Comparison of ENCODE assay signal across 1 cellular context in genomic region chr17:50684612-50685333, GRCh38.
A peak's percentile ranks its signal among the peaks of the same experiment; 100 is the strongest.
TF ChIP-seq lines count a peak whose summit lies in the region.

No MANE protein-coding gene starts in this region.

TF ChIP-seq in HepG2, 621 proteins besides CTCF, POLR2A, EP300 and RAD21 (continued from another document and continues in another):
- no peak for TF ChIP-seq RAD51 (IDR thresholded peaks at IDR 0.05; ENCODE audit: borderline replicate concordance)
- TF ChIP-seq ZNF446 (CRISPR knock-in tag; IDR thresholded peaks at IDR 0.05), result peak; percentile 72; the same call in 1 of the 2 replicates
- no peak for TF ChIP-seq ZNF253 (CRISPR knock-in tag; IDR thresholded peaks at IDR 0.05; ENCODE audit: borderline replicate concordance)
- TF ChIP-seq HOXD1 (CRISPR knock-in tag; IDR thresholded peaks at IDR 0.05), result peak; percentile 70; the same call in 1 of the 2 replicates
- peak; percentile 93 for TF ChIP-seq NR2C2 (CRISPR knock-in tag; IDR thresholded peaks at IDR 0.05; ENCODE audit: borderline replicate concordance)
- peak; percentile 91 for TF ChIP-seq CBX1 (IDR thresholded peaks at IDR 0.05; ENCODE audit: low read depth)
- peak; percentile 68 for TF ChIP-seq TEF (CRISPR knock-in tag; IDR thresholded peaks at IDR 0.05)
- TF ChIP-seq ARID4A (CRISPR knock-in tag; IDR thresholded peaks at IDR 0.05; ENCODE audit: borderline replicate concordance), result peak; percentile 88; the same call in 1 of the 2 replicates
- peak; percentile 97 for TF ChIP-seq DPF2 (CRISPR knock-in tag; IDR thresholded peaks at IDR 0.05; ENCODE audit: borderline replicate concordance, low read depth)
- TF ChIP-seq ZNF740 (CRISPR knock-in tag; IDR thresholded peaks at IDR 0.05), result no peak
- peak; percentile 92; the same call in 1 of the 2 replicates for TF ChIP-seq ZNF354B (CRISPR knock-in tag; IDR thresholded peaks at IDR 0.05)
- TF ChIP-seq ATF7-NPFF (CRISPR knock-in tag; IDR thresholded peaks at IDR 0.05; ENCODE audit: low read depth), result peak; percentile 90; the same call in 1 of the 2 replicates
- TF ChIP-seq RORA (CRISPR knock-in tag; IDR thresholded peaks at IDR 0.05), result no peak
- TF ChIP-seq POGZ (CRISPR knock-in tag; IDR thresholded peaks at IDR 0.05), result peak; percentile 87; the same call in 1 of the 2 replicates
- peak; percentile 97 for TF ChIP-seq ZNF607 (CRISPR knock-in tag; IDR thresholded peaks at IDR 0.05; ENCODE audit: borderline replicate concordance)
- peak; percentile 92 for TF ChIP-seq NAIF1 (CRISPR knock-in tag; IDR thresholded peaks at IDR 0.05; ENCODE audit: borderline replicate concordance)
- peak; percentile 63 for TF ChIP-seq RNF2 (conservative IDR thresholded peaks at IDR 0.05; ENCODE audit: low read depth)
- TF ChIP-seq ZNF790 (CRISPR knock-in tag; IDR thresholded peaks at IDR 0.05; ENCODE audit: borderline replicate concordance), result peak; percentile 72; the same call in 1 of the 2 replicates
- no peak for TF ChIP-seq IKZF4 (CRISPR knock-in tag; IDR thresholded peaks at IDR 0.05; ENCODE audit: borderline replicate concordance, low read depth, not compliant biosample characterization)
- no peak for TF ChIP-seq ZNF10 (CRISPR knock-in tag; IDR thresholded peaks at IDR 0.05; ENCODE audit: borderline replicate concordance, low read depth)
- TF ChIP-seq ZNF720 (CRISPR knock-in tag; IDR thresholded peaks at IDR 0.05), result no peak
- peak; percentile 35; the same call in 1 of the 2 replicates for TF ChIP-seq ZNF256 (CRISPR knock-in tag; conservative IDR thresholded peaks at IDR 0.05)
- TF ChIP-seq ZNF609 (CRISPR knock-in tag; IDR thresholded peaks at IDR 0.05; ENCODE audit: borderline replicate concordance), result peak; percentile 97
- TF ChIP-seq ZSCAN31 (CRISPR knock-in tag; IDR thresholded peaks at IDR 0.05; ENCODE audit: low read depth), result peak; percentile 87; the same call in 1 of the 2 replicates
- TF ChIP-seq NCOA2 (CRISPR knock-in tag; IDR thresholded peaks at IDR 0.05), result peak; percentile 95
- TF ChIP-seq TOPORS (CRISPR knock-in tag; IDR thresholded peaks at IDR 0.05), result peak; percentile 97; the same call in 1 of the 2 replicates
- no peak for TF ChIP-seq NFYC (CRISPR knock-in tag; IDR thresholded peaks at IDR 0.05)
- peak; percentile 98 for TF ChIP-seq HMG20A (CRISPR knock-in tag; IDR thresholded peaks at IDR 0.05; ENCODE audit: borderline replicate concordance)
- no peak for TF ChIP-seq ZNF496 (CRISPR knock-in tag; IDR thresholded peaks at IDR 0.05; ENCODE audit: insufficient replicate concordance)
- no peak for TF ChIP-seq HHEX (CRISPR knock-in tag; IDR thresholded peaks at IDR 0.05)
- TF ChIP-seq ZSCAN22 (CRISPR knock-in tag; IDR thresholded peaks at IDR 0.05), result 0 out of 2 replicates have a peak, but pooled peaks have one; percentile 54
- TF ChIP-seq SOX6 (IDR thresholded peaks at IDR 0.05), result no peak
- TF ChIP-seq SOX6 (CRISPR knock-in tag; IDR thresholded peaks at IDR 0.05), result peak; percentile 91
- TF ChIP-seq, protein P1, sequence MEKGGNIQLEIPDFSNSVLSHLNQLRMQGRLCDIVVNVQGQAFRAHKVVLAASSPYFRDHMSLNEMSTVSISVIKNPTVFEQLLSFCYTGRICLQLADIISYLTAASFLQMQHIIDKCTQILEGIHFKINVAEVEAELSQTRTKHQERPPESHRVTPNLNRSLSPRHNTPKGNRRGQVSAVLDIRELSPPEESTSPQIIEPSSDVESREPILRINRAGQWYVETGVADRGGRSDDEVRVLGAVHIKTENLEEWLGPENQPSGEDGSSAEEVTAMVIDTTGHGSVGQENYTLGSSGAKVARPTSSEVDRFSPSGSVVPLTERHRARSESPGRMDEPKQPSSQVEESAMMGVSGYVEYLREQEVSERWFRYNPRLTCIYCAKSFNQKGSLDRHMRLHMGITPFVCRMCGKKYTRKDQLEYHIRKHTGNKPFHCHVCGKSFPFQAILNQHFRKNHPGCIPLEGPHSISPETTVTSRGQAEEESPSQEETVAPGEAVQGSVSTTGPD (CRISPR knock-in tag; IDR thresholded peaks at IDR 0.05), result 0 out of 2 replicates have a peak, but pooled peaks have one; percentile 53
- TF ChIP-seq ZNF33B (CRISPR knock-in tag; IDR thresholded peaks at IDR 0.05), result peak; percentile 63; the same call in 1 of the 2 replicates
- TF ChIP-seq ISL2 (CRISPR knock-in tag; IDR thresholded peaks at IDR 0.05), result peak; percentile 93
- TF ChIP-seq TBX2 (CRISPR knock-in tag; IDR thresholded peaks at IDR 0.05; ENCODE audit: borderline replicate concordance), result peak; percentile 99
- no peak for TF ChIP-seq ONECUT2 (CRISPR knock-in tag; IDR thresholded peaks at IDR 0.05)
- TF ChIP-seq ARID2 (CRISPR knock-in tag; IDR thresholded peaks at IDR 0.05; ENCODE audit: borderline replicate concordance), result peak; percentile 98
- TF ChIP-seq ZNF549 (CRISPR knock-in tag; IDR thresholded peaks at IDR 0.05), result no peak
- TF ChIP-seq ZNF530 (CRISPR knock-in tag; IDR thresholded peaks at IDR 0.05; ENCODE audit: low read depth), result no peak
- peak; percentile 94; the same call in 1 of the 2 replicates for TF ChIP-seq ZNF556 (CRISPR knock-in tag; IDR thresholded peaks at IDR 0.05; ENCODE audit: borderline replicate concordance)
- peak; percentile 78 for TF ChIP-seq ESRRA (CRISPR knock-in tag; IDR thresholded peaks at IDR 0.05; ENCODE audit: low read depth)
- TF ChIP-seq DNMT3B (CRISPR knock-in tag; conservative IDR thresholded peaks at IDR 0.05), result 0 out of 2 replicates have a peak, but pooled peaks have one; percentile 56
- TF ChIP-seq ZSCAN5A (CRISPR knock-in tag; IDR thresholded peaks at IDR 0.05; ENCODE audit: borderline replicate concordance), result peak; percentile 74
- TF ChIP-seq RFX1 (IDR thresholded peaks at IDR 0.05), result no peak
- TF ChIP-seq PHF21A (CRISPR knock-in tag; IDR thresholded peaks at IDR 0.05), result peak; percentile 99
- no peak for TF ChIP-seq ZNF512B (CRISPR knock-in tag; IDR thresholded peaks at IDR 0.05; ENCODE audit: borderline replicate concordance)
- no peak for TF ChIP-seq MATR3 (CRISPR knock-in tag; IDR thresholded peaks at IDR 0.05)
- TF ChIP-seq ZNF75D (CRISPR knock-in tag; IDR thresholded peaks at IDR 0.05; ENCODE audit: borderline replicate concordance), result 0 out of 2 replicates have a peak, but pooled peaks have one; percentile 10
- TF ChIP-seq SNAPC2 (CRISPR knock-in tag; IDR thresholded peaks at IDR 0.05), result peak; percentile 90; the same call in 1 of the 2 replicates
- TF ChIP-seq HOXA3 (CRISPR knock-in tag; IDR thresholded peaks at IDR 0.05), result peak; percentile 93
